11 cellular contexts compared by ENCODE assay signal in the genomic region with DNA sequence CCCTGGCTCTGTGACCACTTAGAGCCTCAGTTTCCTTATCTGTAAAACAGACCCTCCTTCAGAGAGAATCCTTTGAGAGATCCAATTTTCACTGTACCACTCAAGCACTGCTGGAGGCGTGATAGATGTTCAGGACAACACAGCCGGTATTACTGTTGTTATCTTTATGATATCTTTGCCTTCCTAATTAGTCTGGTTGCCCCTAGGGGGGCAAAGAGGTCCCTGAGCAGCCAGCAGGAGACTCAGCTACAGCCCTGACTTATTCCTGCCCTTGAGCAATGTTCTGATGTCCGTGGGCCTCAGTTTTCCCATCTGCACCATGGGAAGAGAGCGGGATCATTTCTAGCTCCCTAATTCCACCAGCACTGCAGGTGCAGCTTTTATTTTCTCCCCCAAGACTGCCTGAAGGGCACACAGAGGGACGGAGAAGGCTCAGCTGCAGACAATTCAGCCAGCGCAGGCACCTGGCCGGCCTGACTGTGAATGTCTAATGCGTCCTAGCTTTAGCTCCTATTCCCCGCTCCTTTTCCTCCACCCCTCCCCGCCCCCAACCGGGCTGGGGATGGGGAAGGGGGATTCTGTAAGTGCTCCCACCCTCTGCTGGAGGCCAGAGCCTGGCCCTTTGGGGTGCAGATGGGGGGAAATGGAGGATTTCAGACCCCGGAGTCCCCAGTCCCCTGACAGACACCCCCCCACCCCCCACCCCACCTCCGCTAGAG. TPM values are rescaled to one million over a fixed set of nuclear protein-coding genes. Genes with fewer than 3 reads are reported as not detected.
A peak's percentile ranks its signal among the peaks of the same experiment; 100 is the strongest.
DNase-seq lines count a peak whose midpoint lies in the region; ATAC-seq and TF ChIP-seq lines count a peak whose summit lies in the region.
"Had no signal": no experiment of that assay in that cellular context is flagged by ENCODE, and none has a peak within 500 bp of the region (broad histone marks: within the 10 kb centered on the region; RNA-seq: fewer than 3 reads in every experiment).

No MANE protein-coding gene starts in this region.

- no peak for TF ChIP-seq CTCF in gastroesophageal sphincter (IDR thresholded peaks at IDR 0.05)

- peaks cover 8% of the 10 kb centered on the region for H3K27me3 Mint-ChIP-seq in activated CD8-positive, alpha-beta memory T cell treated with anti-CD3 and anti-CD28 coated beads, Interleukin-2, amount 10 ng/mL, durations not matched to agents 7 days and 5 days

- DNase-seq in NCI-H146 (lab: John Stamatoyannopoulos, UW) (peak; percentile 56), NCI-H146 treated with DMSO at 0.1 percent for 48 hours (lab: John Stamatoyannopoulos, UW; ENCODE audit: unreplicated experiment) (no peak), NCI-H1105 (lab: John Stamatoyannopoulos, UW) (peak; percentile 25), sciatic nerve (ENCODE audit: low spot score) (no peak)
- no peak for DNase-seq in stimulated activated CD4-positive, alpha-beta T cell treated with anti-CD3 and anti-CD28 coated beads, Interleukin-4, amount 100 ng/mL, for 1 hour
- DNase-seq in activated CD8-positive, alpha-beta memory T cell treated with anti-CD3 and anti-CD28 coated beads, Interleukin-2, amount 10 ng/mL, durations not matched to agents 7 days and 5 days: no peak
- DNase-seq: activated CD4-positive, alpha-beta T cell treated with anti-CD3 and anti-CD28 coated beads, Interleukin-2, amount 10 ng/mL, durations not matched to agents 24 days and 14 days; hippocampal formation; trophoblast cell had no signal

- peaks cover 0 to 40% (median 8%) of the 10 kb centered on the region in 3 donors for H3K4me1 ChIP-seq in gastroesophageal sphincter

- CTCF ChIA-PET in activated CD8-positive, alpha-beta memory T cell treated with anti-CD3 and anti-CD28 coated beads, Interleukin-2, amount 10 ng/mL, durations not matched to agents 7 days and 5 days (lab: Charles Lee): interaction anchor here (0.7 kb wide), 1 partner anchor 96 kb away, joined by 3 read pairs; no protein-coding TSS in a partner anchor

- H3K4me3 ChIP-seq in gastroesophageal sphincter: no peak overlapping the region

- intact Hi-C loops in sciatic nerve (cut with DNase I): no loop called here

- peak overlapping the region in 3 of 4 donors; percentile 80 to 87 (median 84) for H3K27ac ChIP-seq in gastroesophageal sphincter

- no peaks in the 10 kb centered on the region for H3K36me3 Mint-ChIP-seq in activated CD8-positive, alpha-beta memory T cell treated with anti-CD3 and anti-CD28 coated beads, Interleukin-2, amount 10 ng/mL, durations not matched to agents 7 days and 5 days

- TF ChIP-seq POLR2A in gastroesophageal sphincter (IDR thresholded peaks at IDR 0.05): no peak

- peaks cover 4% of the 10 kb centered on the region for H3K4me1 Mint-ChIP-seq in activated CD8-positive, alpha-beta memory T cell treated with anti-CD3 and anti-CD28 coated beads, Interleukin-2, amount 10 ng/mL, durations not matched to agents 7 days and 5 days

- no peaks in the 10 kb centered on the region for H3K36me3 ChIP-seq in gastroesophageal sphincter

- WGBS in gastroesophageal sphincter (ENCODE audit: low coverage in 1 of 2), 2 donors: 43% methylated on average over 7 of the region's 13 CpGs; no CpG with 5 or more reads in 1 of the 2 donors

- no peaks in the 10 kb centered on the region for H3K27me3 ChIP-seq in gastroesophageal sphincter

- ATAC-seq in gastroesophageal sphincter (no peak), sciatic nerve (peak; percentile 47), GM21717 (IDR thresholded peaks at IDR 0.05; ENCODE audit: unreplicated experiment) (no peak)
- no peak for ATAC-seq in activated CD8-positive, alpha-beta memory T cell treated with anti-CD3 and anti-CD28 coated beads, Interleukin-2, amount 10 ng/mL, durations not matched to agents 7 days and 5 days

- no peaks in the 10 kb centered on the region for H3K9me3 Mint-ChIP-seq in activated CD8-positive, alpha-beta memory T cell treated with anti-CD3 and anti-CD28 coated beads, Interleukin-2, amount 10 ng/mL, durations not matched to agents 7 days and 5 days (ENCODE audit: low read depth)
- H3K9me3 Mint-ChIP-seq: activated CD4-positive, alpha-beta T cell treated with anti-CD3 and anti-CD28 coated beads, Interleukin-2, amount 10 ng/mL, durations not matched to agents 24 days and 14 days had no signal

- no peak for TF ChIP-seq EP300 in gastroesophageal sphincter (IDR thresholded peaks at IDR 0.05)

- no peaks in the 10 kb centered on the region for H3K9me3 ChIP-seq in gastroesophageal sphincter

- no peak overlapping the region for H3K4me3 Mint-ChIP-seq in activated CD8-positive, alpha-beta memory T cell treated with anti-CD3 and anti-CD28 coated beads, Interleukin-2, amount 10 ng/mL, durations not matched to agents 7 days and 5 days
- H3K4me3 Mint-ChIP-seq: activated CD4-positive, alpha-beta T cell treated with anti-CD3 and anti-CD28 coated beads, Interleukin-2, amount 10 ng/mL, durations not matched to agents 24 days and 14 days had no signal

- no peak overlapping the region for H3K27ac Mint-ChIP-seq in activated CD8-positive, alpha-beta memory T cell treated with anti-CD3 and anti-CD28 coated beads, Interleukin-2, amount 10 ng/mL, durations not matched to agents 7 days and 5 days
- H3K27ac Mint-ChIP-seq: activated CD4-positive, alpha-beta T cell treated with anti-CD3 and anti-CD28 coated beads, Interleukin-2, amount 10 ng/mL, durations not matched to agents 24 days and 14 days had no signal

RNA-seq across cellular contexts. Expression of a gene that starts 16.3 kb away (rescaled TPM):
- total RNA-seq in gastroesophageal sphincter (100 to 1,000 TPM; 502 to 905 (median 558) TPM), sciatic nerve (708 TPM)
- total RNA-seq in activated CD8-positive, alpha-beta memory T cell treated with anti-CD3 and anti-CD28 coated beads, Interleukin-2, amount 10 ng/mL, durations not matched to agents 7 days and 5 days: 100 to 1,000 TPM; 508 to 583 TPM

RNA-seq across cellular contexts. Expression of a gene that starts 17.0 kb away (rescaled TPM):
- total RNA-seq in gastroesophageal sphincter (10 to 100 TPM; 27.1 to 46.1 (median 34.4) TPM), sciatic nerve (232 TPM)
- 1 to 10 TPM in 1 of 2 experiments, under 1 TPM in 1; 0.47 to 1.0 TPM for total RNA-seq in activated CD8-positive, alpha-beta memory T cell treated with anti-CD3 and anti-CD28 coated beads, Interleukin-2, amount 10 ng/mL, durations not matched to agents 7 days and 5 days

RNA-seq across cellular contexts. Expression of a gene that starts 48.1 kb away (rescaled TPM):
- 100 to 1,000 TPM in 1 of 4 donors, 10 to 100 TPM in 3; 68.4 to 154 (median 83.4) TPM for total RNA-seq in gastroesophageal sphincter
- 74.0 TPM for total RNA-seq in sciatic nerve
- total RNA-seq in activated CD8-positive, alpha-beta memory T cell treated with anti-CD3 and anti-CD28 coated beads, Interleukin-2, amount 10 ng/mL, durations not matched to agents 7 days and 5 days: 1 to 10 TPM in 1 of 2 experiments, under 1 TPM in 1; 0.50 to 1.2 TPM

Comparison
In these comparisons a context has a peak if more than half of its experiments do, and no peak if none do; other contexts are left out.
1. DNase-seq: peak in NCI-H146 (single experiment) and NCI-H1105 (single experiment); none in NCI-H146 treated with DMSO at 0.1 percent for 48 hours (single experiment), sciatic nerve (single experiment), stimulated activated CD4-positive, alpha-beta T cell treated with anti-CD3 and anti-CD28 coated beads, Interleukin-4, amount 100 ng/mL, for 1 hour (single experiment) and activated CD8-positive, alpha-beta memory T cell treated with anti-CD3 and anti-CD28 coated beads, Interleukin-2, amount 10 ng/mL, durations not matched to agents 7 days and 5 days (single experiment).
2. RNA of a gene that starts 17.0 kb away (total RNA-seq): 232 TPM in sciatic nerve (single experiment) and 27.1 to 46.1 TPM in gastroesophageal sphincter; 0.47 to 1.0 TPM in activated CD8-positive, alpha-beta memory T cell treated with anti-CD3 and anti-CD28 coated beads, Interleukin-2, amount 10 ng/mL, durations not matched to agents 7 days and 5 days; every median in the first group is over 10 times any median in the second.
3. RNA of a gene that starts 48.1 kb away (total RNA-seq): 68.4 to 154 TPM in gastroesophageal sphincter and 74.0 TPM in sciatic nerve (single experiment); 0.50 to 1.2 TPM in activated CD8-positive, alpha-beta memory T cell treated with anti-CD3 and anti-CD28 coated beads, Interleukin-2, amount 10 ng/mL, durations not matched to agents 7 days and 5 days; every median in the first group is over 10 times any median in the second.